In the genomic region with DNA sequence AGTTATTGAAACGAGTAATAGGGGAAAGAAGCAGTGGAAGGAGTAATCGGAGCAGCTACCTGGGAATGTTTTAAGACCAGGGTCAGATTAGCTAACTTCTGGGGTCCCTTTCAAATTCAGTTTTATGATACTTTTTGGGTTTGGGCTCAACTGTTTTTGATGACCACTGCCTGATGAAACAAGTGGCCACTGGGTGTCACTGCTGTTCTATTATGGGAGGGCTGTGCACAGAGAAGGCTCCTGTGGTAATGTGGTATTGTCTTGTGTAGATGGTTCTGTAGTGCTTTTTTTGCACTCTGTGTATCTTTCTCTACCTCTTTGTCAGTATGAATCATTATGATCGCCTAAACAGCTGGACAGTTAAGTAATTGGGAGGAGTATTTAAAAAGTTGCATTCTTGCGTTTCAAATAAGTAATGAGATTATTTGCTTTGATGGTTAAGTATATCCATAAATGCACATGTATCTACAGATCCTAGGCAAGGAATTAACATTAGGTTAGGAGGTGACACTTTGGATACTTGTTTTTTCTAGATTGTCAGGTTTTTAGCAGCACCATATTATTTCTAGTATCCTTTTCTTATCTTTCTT, we compare ENCODE assay signal across 8 cellular contexts.
DNase-seq lines count a peak whose midpoint lies in the region; ATAC-seq, FAIRE-seq and TF ChIP-seq lines count a peak whose summit lies in the region.

No MANE protein-coding gene starts in this region.

- no peak overlapping the region for H3K27ac Mint-ChIP-seq in activated T-helper 17 cell treated with anti-CD3 and anti-CD28 coated beads, Interleukin-2, amount 50 U/mL, for 72 hours
- peak overlapping the region; percentile 28 for H3K27ac Mint-ChIP-seq in glutamatergic neuron (ENCODE audit: unreplicated experiment)

- peak; percentile 62 for TF ChIP-seq CTCF in glutamatergic neuron (IDR thresholded peaks at IDR 0.05; ENCODE audit: partially characterized antibody, unreplicated experiment)

- peaks cover 6% of the 10 kb centered on the region for H3K27me3 Mint-ChIP-seq in activated T-helper 17 cell treated with anti-CD3 and anti-CD28 coated beads, Interleukin-2, amount 50 U/mL, for 72 hours
- H3K27me3 Mint-ChIP-seq in glutamatergic neuron (ENCODE audit: unreplicated experiment), result peaks cover 2% of the 10 kb centered on the region

- FAIRE-seq in GM19239 (lab: Jason Lieb, UNC), result peak; percentile 94

- peak; percentile 93 for ATAC-seq in HG03139 (IDR thresholded peaks at IDR 0.05; ENCODE audit: unreplicated experiment)
- peak; percentile 55 for ATAC-seq in activated T-helper 17 cell treated with anti-CD3 and anti-CD28 coated beads, Interleukin-2, amount 50 U/mL, for 72 hours (replicated peaks)

- H3K4me1 Mint-ChIP-seq in activated T-helper 17 cell treated with anti-CD3 and anti-CD28 coated beads, Interleukin-2, amount 50 U/mL, for 72 hours, result no peaks in the 10 kb centered on the region
- peaks cover 5% of the 10 kb centered on the region for H3K4me1 Mint-ChIP-seq in glutamatergic neuron (ENCODE audit: low read depth, unreplicated experiment)

- H3K36me3 Mint-ChIP-seq in activated T-helper 17 cell treated with anti-CD3 and anti-CD28 coated beads, Interleukin-2, amount 50 U/mL, for 72 hours (ENCODE audit: low read depth), result no peaks in the 10 kb centered on the region
- no peaks in the 10 kb centered on the region for H3K36me3 Mint-ChIP-seq in glutamatergic neuron (ENCODE audit: unreplicated experiment)

- H3K4me3 Mint-ChIP-seq in activated T-helper 17 cell treated with anti-CD3 and anti-CD28 coated beads, Interleukin-2, amount 50 U/mL, for 72 hours, result no peak overlapping the region
- H3K4me3 Mint-ChIP-seq in glutamatergic neuron (ENCODE audit: unreplicated experiment), result no peak overlapping the region

- no peaks in the 10 kb centered on the region for H3K9me3 Mint-ChIP-seq in activated T-helper 17 cell treated with anti-CD3 and anti-CD28 coated beads, Interleukin-2, amount 50 U/mL, for 72 hours
- H3K9me3 Mint-ChIP-seq in glutamatergic neuron (ENCODE audit: unreplicated experiment), result no peaks in the 10 kb centered on the region

- DNase-seq in DMS 273 (lab: John Stamatoyannopoulos, UW; ENCODE audit: unreplicated experiment), result peak; percentile 77
- peak; percentile 45 for DNase-seq in GM19239 (ENCODE audit: insufficient read length, low spot score)
- DNase-seq in NCI-H2196 treated with DMSO at 0.1 percent for 48 hours (lab: John Stamatoyannopoulos, UW; ENCODE audit: unreplicated experiment), result peak; percentile 20
- DNase-seq in glutamatergic neuron, result peak; percentile 70
- peak; percentile 76 for DNase-seq in pons (ENCODE audit: low spot score)
- no peak for DNase-seq in 8988T
